ENCODE assay signal across 1 cellular context in genomic region chr1:21491483-21492170, GRCh38.
TF ChIP-seq lines count a peak whose summit lies in the region.

No MANE protein-coding gene starts in this region.

TF ChIP-seq in HEK293, 187 proteins besides CTCF, POLR2A, EP300 and RAD21 (continued from another document and continues in another):
- no peak for TF ChIP-seq ZNF549 (tag by site-specific recombination; IDR thresholded peaks at IDR 0.05)
- TF ChIP-seq ZNF10 (tag by site-specific recombination; IDR thresholded peaks at IDR 0.05): no peak
- no peak for TF ChIP-seq ZSCAN16 (tag by site-specific recombination; IDR thresholded peaks at IDR 0.05)
- TF ChIP-seq ZNF626 (tag by site-specific recombination; IDR thresholded peaks at IDR 0.05): no peak
- TF ChIP-seq, protein P1, sequence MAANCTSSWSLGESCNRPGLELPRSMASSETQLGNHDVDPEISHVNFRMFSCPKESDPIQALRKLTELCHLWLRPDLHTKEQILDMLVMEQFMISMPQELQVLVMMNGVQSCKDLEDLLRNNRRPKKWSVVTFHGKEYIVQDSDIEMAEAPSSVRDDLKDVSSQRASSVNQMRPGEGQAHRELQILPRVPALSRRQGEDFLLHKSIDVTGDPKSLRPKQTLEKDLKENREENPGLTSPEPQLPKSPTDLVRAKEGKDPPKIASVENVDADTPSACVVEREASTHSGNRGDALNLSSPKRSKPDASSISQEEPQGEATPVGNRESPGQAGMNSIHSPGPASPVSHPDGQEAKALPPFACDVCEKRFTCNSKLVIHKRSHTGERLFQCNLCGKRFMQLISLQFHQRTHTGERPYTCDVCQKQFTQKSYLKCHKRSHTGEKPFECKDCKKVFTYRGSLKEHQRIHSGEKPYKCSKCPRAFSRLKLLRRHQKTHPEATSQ (tag by site-specific recombination; IDR thresholded peaks at IDR 0.05): no peak
- TF ChIP-seq, protein P2, sequence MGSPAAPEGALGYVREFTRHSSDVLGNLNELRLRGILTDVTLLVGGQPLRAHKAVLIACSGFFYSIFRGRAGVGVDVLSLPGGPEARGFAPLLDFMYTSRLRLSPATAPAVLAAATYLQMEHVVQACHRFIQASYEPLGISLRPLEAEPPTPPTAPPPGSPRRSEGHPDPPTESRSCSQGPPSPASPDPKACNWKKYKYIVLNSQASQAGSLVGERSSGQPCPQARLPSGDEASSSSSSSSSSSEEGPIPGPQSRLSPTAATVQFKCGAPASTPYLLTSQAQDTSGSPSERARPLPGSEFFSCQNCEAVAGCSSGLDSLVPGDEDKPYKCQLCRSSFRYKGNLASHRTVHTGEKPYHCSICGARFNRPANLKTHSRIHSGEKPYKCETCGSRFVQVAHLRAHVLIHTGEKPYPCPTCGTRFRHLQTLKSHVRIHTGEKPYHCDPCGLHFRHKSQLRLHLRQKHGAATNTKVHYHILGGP (tag by site-specific recombination; IDR thresholded peaks at IDR 0.05): no peak
- TF ChIP-seq ZNF16 (tag by site-specific recombination; IDR thresholded peaks at IDR 0.05; ENCODE audit: low read depth): no peak
- no peak for TF ChIP-seq ZNF398 (tag by site-specific recombination; IDR thresholded peaks at IDR 0.05)
- no peak for TF ChIP-seq OVOL3 (tag by site-specific recombination; IDR thresholded peaks at IDR 0.05)
- no peak for TF ChIP-seq BCL11A (tag by site-specific recombination; IDR thresholded peaks at IDR 0.05; ENCODE audit: low read depth)
- TF ChIP-seq ZNF211 (tag by site-specific recombination; IDR thresholded peaks at IDR 0.05; ENCODE audit: low read depth): no peak
- no peak for TF ChIP-seq GLI2 (tag by site-specific recombination; IDR thresholded peaks at IDR 0.05; ENCODE audit: borderline replicate concordance, low read depth)
- no peak for TF ChIP-seq SP3 (tag by site-specific recombination; IDR thresholded peaks at IDR 0.05)
- no peak for TF ChIP-seq ZNF843 (tag by site-specific recombination; IDR thresholded peaks at IDR 0.05)
- TF ChIP-seq ZNF600 (tag by site-specific recombination; IDR thresholded peaks at IDR 0.05): peak; percentile 72
- no peak for TF ChIP-seq ZNF837 (tag by site-specific recombination; IDR thresholded peaks at IDR 0.05)
- TF ChIP-seq ZNF629 (tag by site-specific recombination; IDR thresholded peaks at IDR 0.05): 0 out of 2 replicates have a peak, but pooled peaks have one; percentile 15
- no peak for TF ChIP-seq ZIC2 (tag by site-specific recombination; IDR thresholded peaks at IDR 0.05)
- no peak for TF ChIP-seq ZNF350 (tag by site-specific recombination; IDR thresholded peaks at IDR 0.05)
- no peak for TF ChIP-seq ZNF791 (tag by site-specific recombination; IDR thresholded peaks at IDR 0.05)
- TF ChIP-seq, protein P3, sequence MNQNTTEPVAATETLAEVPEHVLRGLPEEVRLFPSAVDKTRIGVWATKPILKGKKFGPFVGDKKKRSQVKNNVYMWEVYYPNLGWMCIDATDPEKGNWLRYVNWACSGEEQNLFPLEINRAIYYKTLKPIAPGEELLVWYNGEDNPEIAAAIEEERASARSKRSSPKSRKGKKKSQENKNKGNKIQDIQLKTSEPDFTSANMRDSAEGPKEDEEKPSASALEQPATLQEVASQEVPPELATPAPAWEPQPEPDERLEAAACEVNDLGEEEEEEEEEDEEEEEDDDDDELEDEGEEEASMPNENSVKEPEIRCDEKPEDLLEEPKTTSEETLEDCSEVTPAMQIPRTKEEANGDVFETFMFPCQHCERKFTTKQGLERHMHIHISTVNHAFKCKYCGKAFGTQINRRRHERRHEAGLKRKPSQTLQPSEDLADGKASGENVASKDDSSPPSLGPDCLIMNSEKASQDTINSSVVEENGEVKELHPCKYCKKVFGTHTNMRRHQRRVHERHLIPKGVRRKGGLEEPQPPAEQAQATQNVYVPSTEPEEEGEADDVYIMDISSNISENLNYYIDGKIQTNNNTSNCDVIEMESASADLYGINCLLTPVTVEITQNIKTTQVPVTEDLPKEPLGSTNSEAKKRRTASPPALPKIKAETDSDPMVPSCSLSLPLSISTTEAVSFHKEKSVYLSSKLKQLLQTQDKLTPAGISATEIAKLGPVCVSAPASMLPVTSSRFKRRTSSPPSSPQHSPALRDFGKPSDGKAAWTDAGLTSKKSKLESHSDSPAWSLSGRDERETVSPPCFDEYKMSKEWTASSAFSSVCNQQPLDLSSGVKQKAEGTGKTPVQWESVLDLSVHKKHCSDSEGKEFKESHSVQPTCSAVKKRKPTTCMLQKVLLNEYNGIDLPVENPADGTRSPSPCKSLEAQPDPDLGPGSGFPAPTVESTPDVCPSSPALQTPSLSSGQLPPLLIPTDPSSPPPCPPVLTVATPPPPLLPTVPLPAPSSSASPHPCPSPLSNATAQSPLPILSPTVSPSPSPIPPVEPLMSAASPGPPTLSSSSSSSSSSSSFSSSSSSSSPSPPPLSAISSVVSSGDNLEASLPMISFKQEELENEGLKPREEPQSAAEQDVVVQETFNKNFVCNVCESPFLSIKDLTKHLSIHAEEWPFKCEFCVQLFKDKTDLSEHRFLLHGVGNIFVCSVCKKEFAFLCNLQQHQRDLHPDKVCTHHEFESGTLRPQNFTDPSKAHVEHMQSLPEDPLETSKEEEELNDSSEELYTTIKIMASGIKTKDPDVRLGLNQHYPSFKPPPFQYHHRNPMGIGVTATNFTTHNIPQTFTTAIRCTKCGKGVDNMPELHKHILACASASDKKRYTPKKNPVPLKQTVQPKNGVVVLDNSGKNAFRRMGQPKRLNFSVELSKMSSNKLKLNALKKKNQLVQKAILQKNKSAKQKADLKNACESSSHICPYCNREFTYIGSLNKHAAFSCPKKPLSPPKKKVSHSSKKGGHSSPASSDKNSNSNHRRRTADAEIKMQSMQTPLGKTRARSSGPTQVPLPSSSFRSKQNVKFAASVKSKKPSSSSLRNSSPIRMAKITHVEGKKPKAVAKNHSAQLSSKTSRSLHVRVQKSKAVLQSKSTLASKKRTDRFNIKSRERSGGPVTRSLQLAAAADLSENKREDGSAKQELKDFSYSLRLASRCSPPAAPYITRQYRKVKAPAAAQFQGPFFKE (tag by site-specific recombination; IDR thresholded peaks at IDR 0.05; ENCODE audit: borderline replicate concordance): no peak
- no peak for TF ChIP-seq ZNF777 (tag by site-specific recombination; IDR thresholded peaks at IDR 0.05; ENCODE audit: borderline replicate concordance)
- TF ChIP-seq PATZ1 (tag by site-specific recombination; IDR thresholded peaks at IDR 0.05): peak; percentile 64
- TF ChIP-seq ZNF488 (tag by site-specific recombination; IDR thresholded peaks at IDR 0.05): no peak
- TF ChIP-seq ZBTB26 (tag by site-specific recombination; optimal IDR thresholded peaks at IDR 0.05): no peak
- TF ChIP-seq ZNF23 (tag by site-specific recombination; IDR thresholded peaks at IDR 0.05; ENCODE audit: borderline replicate concordance): no peak
- TF ChIP-seq OSR2 (tag by site-specific recombination; IDR thresholded peaks at IDR 0.05): peak; percentile 20; the same call in 1 of the 2 replicates
- no peak for TF ChIP-seq ZNF571 (tag by site-specific recombination; IDR thresholded peaks at IDR 0.05)
- TF ChIP-seq ZNF184 (tag by site-specific recombination; IDR thresholded peaks at IDR 0.05): no peak
- TF ChIP-seq ZNF707 (tag by site-specific recombination; IDR thresholded peaks at IDR 0.05): no peak
- TF ChIP-seq ZNF24 (tag by site-specific recombination; IDR thresholded peaks at IDR 0.05): no peak
- no peak for TF ChIP-seq ZNF311 (tag by site-specific recombination; IDR thresholded peaks at IDR 0.05; ENCODE audit: borderline replicate concordance)
- TF ChIP-seq ZNF580 (tag by site-specific recombination; IDR thresholded peaks at IDR 0.05): no peak
- TF ChIP-seq, protein P4, sequence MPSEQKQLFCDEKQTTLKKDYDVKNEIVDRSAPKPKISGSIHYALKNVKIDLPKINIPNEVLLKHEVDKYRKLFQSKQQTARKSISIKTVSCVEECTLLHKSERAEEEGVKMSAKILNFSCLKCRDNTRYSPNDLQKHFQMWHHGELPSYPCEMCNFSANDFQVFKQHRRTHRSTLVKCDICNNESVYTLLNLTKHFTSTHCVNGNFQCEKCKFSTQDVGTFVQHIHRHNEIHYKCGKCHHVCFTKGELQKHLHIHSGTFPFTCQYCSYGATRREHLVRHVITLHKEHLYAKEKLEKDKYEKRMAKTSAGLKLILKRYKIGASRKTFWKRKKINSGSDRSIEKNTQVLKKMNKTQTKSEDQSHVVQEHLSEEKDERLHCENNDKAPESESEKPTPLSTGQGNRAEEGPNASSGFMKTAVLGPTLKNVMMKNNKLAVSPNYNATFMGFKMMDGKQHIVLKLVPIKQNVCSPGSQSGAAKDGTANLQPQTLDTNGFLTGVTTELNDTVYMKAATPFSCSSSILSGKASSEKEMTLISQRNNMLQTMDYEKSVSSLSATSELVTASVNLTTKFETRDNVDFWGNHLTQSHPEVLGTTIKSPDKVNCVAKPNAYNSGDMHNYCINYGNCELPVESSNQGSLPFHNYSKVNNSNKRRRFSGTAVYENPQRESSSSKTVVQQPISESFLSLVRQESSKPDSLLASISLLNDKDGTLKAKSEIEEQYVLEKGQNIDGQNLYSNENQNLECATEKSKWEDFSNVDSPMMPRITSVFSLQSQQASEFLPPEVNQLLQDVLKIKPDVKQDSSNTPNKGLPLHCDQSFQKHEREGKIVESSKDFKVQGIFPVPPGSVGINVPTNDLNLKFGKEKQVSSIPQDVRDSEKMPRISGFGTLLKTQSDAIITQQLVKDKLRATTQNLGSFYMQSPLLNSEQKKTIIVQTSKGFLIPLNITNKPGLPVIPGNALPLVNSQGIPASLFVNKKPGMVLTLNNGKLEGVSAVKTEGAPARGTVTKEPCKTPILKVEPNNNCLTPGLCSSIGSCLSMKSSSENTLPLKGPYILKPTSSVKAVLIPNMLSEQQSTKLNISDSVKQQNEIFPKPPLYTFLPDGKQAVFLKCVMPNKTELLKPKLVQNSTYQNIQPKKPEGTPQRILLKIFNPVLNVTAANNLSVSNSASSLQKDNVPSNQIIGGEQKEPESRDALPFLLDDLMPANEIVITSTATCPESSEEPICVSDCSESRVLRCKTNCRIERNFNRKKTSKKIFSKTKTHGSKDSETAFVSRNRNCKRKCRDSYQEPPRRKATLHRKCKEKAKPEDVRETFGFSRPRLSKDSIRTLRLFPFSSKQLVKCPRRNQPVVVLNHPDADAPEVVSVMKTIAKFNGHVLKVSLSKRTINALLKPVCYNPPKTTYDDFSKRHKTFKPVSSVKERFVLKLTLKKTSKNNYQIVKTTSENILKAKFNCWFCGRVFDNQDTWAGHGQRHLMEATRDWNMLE (tag by site-specific recombination; conservative IDR thresholded peaks at IDR 0.05; ENCODE audit: low read depth): no peak
- TF ChIP-seq GLI4 (tag by site-specific recombination; IDR thresholded peaks at IDR 0.05): no peak
- no peak for TF ChIP-seq ZNF704 (tag by site-specific recombination; IDR thresholded peaks at IDR 0.05)
- TF ChIP-seq ZNF19 (tag by site-specific recombination; IDR thresholded peaks at IDR 0.05; ENCODE audit: low read depth): no peak
- no peak for TF ChIP-seq ZNF585B (tag by site-specific recombination; IDR thresholded peaks at IDR 0.05)
